In genomic region chr16:29339301-29339700, GRCh38 we compare ENCODE assay signal across 8 cellular contexts.
A peak's percentile ranks its signal among the peaks of the same experiment; 100 is the strongest.
DNase-seq lines count a peak whose midpoint lies in the region; ATAC-seq, FAIRE-seq and TF ChIP-seq lines count a peak whose summit lies in the region.
"Not testable (repeated sequence)": the region's sequence is repeated elsewhere in the genome, so short reads cannot be mapped to it uniquely, and the experiment has no call there.

No MANE protein-coding gene starts in this region.

- DNase-seq in GM12892 (ENCODE audit: insufficient read length); stimulated activated naive CD8-positive, alpha-beta T cell treated with anti-CD3 and anti-CD28 coated beads, Interleukin-15, Interleukin-2, amounts not matched to agents 100 U/mL and 50 U/mL, for 24 hours: not testable (repeated sequence)
- DNase-seq in NAMALWA (ENCODE audit: low spot score) = peak; percentile 93

- TF ChIP-seq POLR2A in GM12892 (IDR thresholded peaks at IDR 0.05; ENCODE audit: low read depth, low read length) = not testable (repeated sequence)

- ATAC-seq in GM19043 (IDR thresholded peaks at IDR 0.05; ENCODE audit: low read depth, unreplicated experiment) (peak; percentile 67), GM21528 (IDR thresholded peaks at IDR 0.05; ENCODE audit: low FRiP score, unreplicated experiment) (peak; percentile 55), HG02885 (IDR thresholded peaks at IDR 0.05; ENCODE audit: poor library complexity, unreplicated experiment) (peak; percentile 77), HG03342 (IDR thresholded peaks at IDR 0.05; ENCODE audit: unreplicated experiment) (peak; percentile 70), esophagus mucosa (peak; percentile 35)
- peak; percentile 56 for ATAC-seq in stimulated activated naive CD8-positive, alpha-beta T cell treated with anti-CD3 and anti-CD28 coated beads, Interleukin-15, Interleukin-2, amounts not matched to agents 100 U/mL and 50 U/mL, for 24 hours

- FAIRE-seq in GM12892 (lab: Jason Lieb, UNC) = peak; percentile 86
